15 cellular contexts compared by ENCODE assay signal in genomic region chr15:22956257-22956979, GRCh38. TPM values are rescaled to one million over a fixed set of nuclear protein-coding genes. Genes with fewer than 3 reads are reported as not detected.
A peak's percentile ranks its signal among the peaks of the same experiment; 100 is the strongest.
DNase-seq lines count a peak whose midpoint lies in the region; ATAC-seq and TF ChIP-seq lines count a peak whose summit lies in the region.
"Had no signal": no experiment of that assay in that cellular context is flagged by ENCODE, and none has a peak within 500 bp of the region (broad histone marks: within the 10 kb centered on the region; RNA-seq: fewer than 3 reads in every experiment).

No MANE protein-coding gene starts in this region.

- WGBS in upper lobe of left lung, 2 donors: 56 to 69% methylated on average over 16 of the region's 16 CpGs

- peak overlapping the region in 3 of 4 donors; percentile 8 to 56 (median 42) for H3K27ac ChIP-seq in upper lobe of left lung
- H3K27ac ChIP-seq: 22Rv1, KMS-11 had no signal

- H3K4me3 ChIP-seq in fibroblast of villous mesenchyme (ENCODE audit: low read depth, low read length) (no peak overlapping the region), upper lobe of left lung (no peak overlapping the region)
- H3K4me3 ChIP-seq: adrenal gland, skin epidermis had no signal

- TF ChIP-seq POLR2A in upper lobe of left lung (IDR thresholded peaks at IDR 0.05): no peak

- no peak for TF ChIP-seq CTCF in fibroblast of villous mesenchyme (IDR thresholded peaks at IDR 0.05; ENCODE audit: insufficient read depth, low read depth, low read length)
- TF ChIP-seq CTCF in upper lobe of left lung (IDR thresholded peaks at IDR 0.05): no peak

- peaks cover 0 to 3% (median 0%) of the 10 kb centered on the region in 4 donors for H3K36me3 ChIP-seq in upper lobe of left lung
- H3K36me3 ChIP-seq: adrenal gland had no signal

- TF ChIP-seq EP300 in upper lobe of left lung (IDR thresholded peaks at IDR 0.05): no peak

- DNase-seq in DMS 273 (lab: John Stamatoyannopoulos, UW; ENCODE audit: unreplicated experiment): peak; percentile 11
- DNase-seq in DMS 273 treated with DMSO at 0.1 percent for 48 hours (lab: John Stamatoyannopoulos, UW): no peak
- peak; percentile 34 for DNase-seq in fibroblast of villous mesenchyme (ENCODE audit: low read depth)
- peak; percentile 21 for DNase-seq in myocyte (ENCODE audit: low read depth)
- peak in 1 of 2 donors; percentile 80 for DNase-seq in upper lobe of left lung
- DNase-seq in activated T-cell treated with anti-CD3 and anti-CD28 coated beads, Interleukin-2, amount 50 U/mL, for 1 hour: no peak
- DNase-seq in mesenteric fat pad (ENCODE audit: low spot score): no peak
- DNase-seq: Caco-2, NCI-H2029 had no signal

- no peaks in the 10 kb centered on the region for H3K9me3 ChIP-seq in upper lobe of left lung
- H3K9me3 ChIP-seq: adrenal gland, Caco-2 had no signal

- no peaks in the 10 kb centered on the region for H3K27me3 ChIP-seq in upper lobe of left lung
- H3K27me3 ChIP-seq: adrenal gland had no signal

- ATAC-seq in upper lobe of left lung (ENCODE audit: low FRiP score in 2 of 2) (peak in 1 of 2 donors; percentile 5), HG03457 (IDR thresholded peaks at IDR 0.05; ENCODE audit: unreplicated experiment) (no peak)
- ATAC-seq: activated CD4-positive, CD25-positive, alpha-beta regulatory T cell treated with anti-CD3 and anti-CD28 coated beads, Interleukin-2, amount 50 U/mL, for 24 hours had no signal

- peaks cover 46 to 74% (median 55%) of the 10 kb centered on the region in 4 donors for H3K4me1 ChIP-seq in upper lobe of left lung
- H3K4me1 ChIP-seq: Caco-2 had no signal

RNA-seq across cellular contexts. Expression of gene CYFIP1, which starts 23.8 kb away (rescaled TPM):
- total RNA-seq in fibroblast of villous mesenchyme (89.9 and 108 TPM in 2 replicates), myocyte (92.8 and 118 TPM in 2 replicates), upper lobe of left lung (100 to 1,000 TPM; 100 to 171 (median 136) TPM), mesenteric fat pad (138 TPM)
- 68.1 TPM for polyA plus RNA-seq in myocyte (2012)

Comparison
In these comparisons a context has a peak if more than half of its experiments do, and no peak if none do; other contexts are left out.
1. DNase-seq: peak in DMS 273 (single experiment), fibroblast of villous mesenchyme (single experiment) and myocyte (single experiment); none in DMS 273 treated with DMSO at 0.1 percent for 48 hours (single experiment), activated T-cell treated with anti-CD3 and anti-CD28 coated beads, Interleukin-2, amount 50 U/mL, for 1 hour (single experiment) and mesenteric fat pad (single experiment).